10 cellular contexts compared by ENCODE assay signal in the genomic region with DNA sequence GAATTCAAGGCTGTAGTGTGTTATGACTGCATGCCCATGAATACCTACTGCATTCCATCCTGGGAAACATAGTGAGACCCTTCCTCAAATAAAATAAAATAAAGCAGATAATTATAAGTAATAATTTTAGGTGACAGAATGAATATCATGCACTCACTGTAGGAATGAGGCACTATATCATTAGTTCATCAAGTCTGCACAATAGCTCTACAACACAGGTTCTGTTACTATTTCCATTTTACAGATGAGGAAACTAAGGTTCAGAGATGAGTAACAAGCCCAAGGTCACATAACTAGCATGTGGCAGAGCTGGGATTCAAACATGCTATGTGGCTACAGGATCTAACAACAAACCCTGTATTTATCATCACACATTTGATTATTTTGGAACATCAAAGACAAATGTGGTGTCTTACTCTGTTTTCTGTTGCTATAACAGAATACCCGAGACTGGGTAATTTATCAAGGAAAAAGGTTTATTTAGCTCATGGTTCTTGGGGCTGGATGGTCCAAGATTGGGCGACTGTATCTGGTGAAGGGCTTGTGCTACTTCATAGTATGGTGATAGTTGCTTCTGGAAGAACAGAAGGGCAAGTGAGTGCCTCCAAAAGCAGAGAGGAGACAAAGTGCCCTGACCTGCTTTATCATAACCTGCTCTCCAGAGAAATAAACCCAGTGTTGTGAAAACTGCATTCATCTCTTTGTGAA. TPM values are rescaled to one million over a fixed set of nuclear protein-coding genes. Genes with fewer than 3 reads are reported as not detected.
"Had no signal": no experiment of that assay in that cellular context is flagged by ENCODE, and none has a peak within 500 bp of the region (broad histone marks: within the 10 kb centered on the region; RNA-seq: fewer than 3 reads in every experiment).

No MANE protein-coding gene starts in this region.

- H3K27ac ChIP-seq: GM23248, HL-60 had no signal

- H2AFZ ChIP-seq: GM23248 had no signal

- H3K4me3 ChIP-seq: GM23248, HAP-1 had no signal

- H3K27ac Mint-ChIP-seq: HFFc6 had no signal

- H3K9ac ChIP-seq: GM23248 had no signal

- ATAC-seq: HCT116 had no signal

- H3K9me3 Mint-ChIP-seq: HFFc6 had no signal

- H3K4me3 Mint-ChIP-seq: HFFc6 had no signal

- DNase-seq: GM23248, GOT3, H7, HFFc6, KBM-7 had no signal

- H3K9me3 ChIP-seq: HAP-1 had no signal

RNA-seq across cellular contexts. Expression of gene TMEM269, which starts 56.8 kb away (rescaled TPM):
- total RNA-seq: GM23248, HFFc6, HT1080, IMR-90 had no signal
- polyA plus RNA-seq: GM23248, IMR-90 had no signal
